10 cellular contexts compared by ENCODE assay signal in genomic region chr11:16356057-16356750, GRCh38. TPM values are rescaled to one million over a fixed set of nuclear protein-coding genes. Genes with fewer than 3 reads are reported as not detected.
DNase-seq lines count a peak whose midpoint lies in the region; ATAC-seq, FAIRE-seq and TF ChIP-seq lines count a peak whose summit lies in the region.
"Had no signal": no experiment of that assay in that cellular context is flagged by ENCODE, and none has a peak within 500 bp of the region (broad histone marks: within the 10 kb centered on the region; RNA-seq: fewer than 3 reads in every experiment).

TSS of gene SOX6 (minus strand) at chr11:16356546. CDS start at chr11:16341248, 15,298 bp downstream.

- CTCF ChIA-PET in activated CD4-positive, alpha-beta T cell treated with anti-CD3 and anti-CD28 coated beads for 36 hours (lab: Charles Lee): no interaction called here

- POLR2A ChIA-PET in activated CD4-positive, alpha-beta T cell treated with anti-CD3 and anti-CD28 coated beads for 36 hours (lab: Charles Lee): no interaction called here

- H3K4me1 Mint-ChIP-seq in activated CD4-positive, alpha-beta T cell treated with anti-CD3 and anti-CD28 coated beads for 36 hours: no peaks in the 10 kb centered on the region

- no peak for ATAC-seq in activated CD4-positive, alpha-beta T cell treated with anti-CD3 and anti-CD28 coated beads for 36 hours

- TF ChIP-seq POLR2A in H54 (IDR thresholded peaks at IDR 0.05; ENCODE audit: low read depth, low read length): no peak

- no peak within 1 kb of the TSS for H3K4me3 Mint-ChIP-seq in activated CD4-positive, alpha-beta T cell treated with anti-CD3 and anti-CD28 coated beads for 36 hours

- H3K27ac Mint-ChIP-seq in activated CD4-positive, alpha-beta T cell treated with anti-CD3 and anti-CD28 coated beads for 36 hours: no peak within 1 kb of the TSS

- H3K27me3 Mint-ChIP-seq in activated CD4-positive, alpha-beta T cell treated with anti-CD3 and anti-CD28 coated beads for 36 hours: peaks cover 2% of the 10 kb centered on the region

- intact Hi-C loops in activated CD4-positive, alpha-beta T cell treated with anti-CD3 and anti-CD28 coated beads for 36 hours (cut with DNase I, micrococcal nuclease): no loop called here

- H3K4me3 ChIP-seq in fibroblast of the aortic adventitia (ENCODE audit: low read depth, low read length): no peak within 1 kb of the TSS

- no peaks in the 10 kb centered on the region for H3K36me3 Mint-ChIP-seq in activated CD4-positive, alpha-beta T cell treated with anti-CD3 and anti-CD28 coated beads for 36 hours (ENCODE audit: low read depth)

- no peaks in the 10 kb centered on the region for H3K9me3 Mint-ChIP-seq in activated CD4-positive, alpha-beta T cell treated with anti-CD3 and anti-CD28 coated beads for 36 hours (ENCODE audit: low read depth)

- DNase-seq in AG08396 (ENCODE audit: low spot score) (peak; percentile 2), NCI-H69 (lab: John Stamatoyannopoulos, UW) (peak; percentile 35), fibroblast of the aortic adventitia (ENCODE audit: low read depth) (peak; percentile 7), midbrain (lab: John Stamatoyannopoulos, UW) (peak; percentile 36), H54 (ENCODE audit: insufficient read length, low spot score) (no peak), GM03348 (ENCODE audit: low spot score) (no peak), NOMO-1 treated with DMSO at 0.1 percent for 48 hours (lab: John Stamatoyannopoulos, UW; ENCODE audit: unreplicated experiment) (no peak)
- DNase-seq in activated CD4-positive, alpha-beta T cell treated with anti-CD3 and anti-CD28 coated beads for 36 hours: no peak
- DNase-seq: activated T-cell treated with anti-CD3 and anti-CD28 coated beads, Interleukin-2, amount 50 U/mL, for 48 hours; stimulated activated CD4-positive, alpha-beta T cell treated with anti-CD3 and anti-CD28 coated beads, Interleukin-4, amount 100 ng/mL, for 1 hour had no signal

- TF ChIP-seq CTCF in fibroblast of the aortic adventitia (IDR thresholded peaks at IDR 0.05; ENCODE audit: insufficient read depth, low read length): no peak

- FAIRE-seq in H54 (lab: Jason Lieb, UNC): no peak

RNA-seq across cellular contexts. Expression of gene SOX6, which starts in this region (rescaled TPM):
- total RNA-seq in fibroblast of the aortic adventitia (ENCODE audit: low replicate concordance): 0.36 and 1.8 TPM in 2 replicates
- total RNA-seq in activated CD4-positive, alpha-beta T cell treated with anti-CD3 and anti-CD28 coated beads for 36 hours: under 1 TPM in 1 of 2 experiments, not detected in 1; 0.46 TPM

Comparison
In these comparisons a context has a peak if more than half of its experiments do, and no peak if none do; other contexts are left out.
1. DNase-seq: peak in AG08396 (single experiment), NCI-H69 (single experiment), fibroblast of the aortic adventitia (single experiment) and midbrain (single experiment); none in H54 (single experiment), GM03348 (single experiment), activated CD4-positive, alpha-beta T cell treated with anti-CD3 and anti-CD28 coated beads for 36 hours (single experiment) and NOMO-1 treated with DMSO at 0.1 percent for 48 hours (single experiment).